Comparison of ENCODE assay signal across 10 cellular contexts in the genomic region with DNA sequence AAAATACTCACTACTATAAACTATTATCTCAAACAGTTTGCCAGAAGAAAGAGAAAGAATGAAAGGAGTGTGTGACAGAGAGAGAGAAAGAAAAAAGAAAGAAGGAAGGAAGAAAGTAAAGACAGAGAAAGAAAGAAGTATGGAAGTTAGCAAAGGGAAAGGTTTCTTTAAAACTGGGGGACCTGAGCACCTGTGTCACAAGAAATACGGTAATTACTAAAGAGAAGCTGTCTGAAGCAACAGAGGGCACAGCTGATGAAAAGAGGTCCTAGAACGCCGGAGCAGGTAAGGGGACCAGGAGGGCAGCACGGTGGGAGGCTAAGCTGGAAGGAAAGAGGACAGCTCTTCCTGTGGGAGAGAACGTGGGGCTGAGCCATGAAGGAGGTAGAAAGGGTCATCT.
"Had no signal": no experiment of that assay in that cellular context is flagged by ENCODE, and none has a peak within 500 bp of the region (broad histone marks: within the 10 kb centered on the region; RNA-seq: fewer than 3 reads in every experiment).

No MANE protein-coding gene starts in this region.

- FAIRE-seq: H54 had no signal

- H3K27ac Mint-ChIP-seq: GM23338, H9, HFFc6 had no signal

- H3K4me3 Mint-ChIP-seq: GM23338, H9, HFFc6 had no signal

- ATAC-seq: GM23338, HCT116 had no signal

- H3K4me3 ChIP-seq: GM23248, GM23338, HAP-1 had no signal

- H3K27ac ChIP-seq: GM23248 had no signal

- H3K9ac ChIP-seq: GM23248 had no signal

- H3K36me3 ChIP-seq: HAP-1 had no signal

- DNase-seq: GM23248, GOT3, H7, H9, HCEC 1CT, HFFc6 had no signal

- H3K9me3 Mint-ChIP-seq: H9 had no signal

- H2AFZ ChIP-seq: GM23248, GM23338 had no signal

- H3K4me2 ChIP-seq: GM23338 had no signal

- H3K9me3 ChIP-seq: HAP-1 had no signal

- H3K4me1 ChIP-seq: HAP-1 had no signal
